In the genomic region with DNA sequence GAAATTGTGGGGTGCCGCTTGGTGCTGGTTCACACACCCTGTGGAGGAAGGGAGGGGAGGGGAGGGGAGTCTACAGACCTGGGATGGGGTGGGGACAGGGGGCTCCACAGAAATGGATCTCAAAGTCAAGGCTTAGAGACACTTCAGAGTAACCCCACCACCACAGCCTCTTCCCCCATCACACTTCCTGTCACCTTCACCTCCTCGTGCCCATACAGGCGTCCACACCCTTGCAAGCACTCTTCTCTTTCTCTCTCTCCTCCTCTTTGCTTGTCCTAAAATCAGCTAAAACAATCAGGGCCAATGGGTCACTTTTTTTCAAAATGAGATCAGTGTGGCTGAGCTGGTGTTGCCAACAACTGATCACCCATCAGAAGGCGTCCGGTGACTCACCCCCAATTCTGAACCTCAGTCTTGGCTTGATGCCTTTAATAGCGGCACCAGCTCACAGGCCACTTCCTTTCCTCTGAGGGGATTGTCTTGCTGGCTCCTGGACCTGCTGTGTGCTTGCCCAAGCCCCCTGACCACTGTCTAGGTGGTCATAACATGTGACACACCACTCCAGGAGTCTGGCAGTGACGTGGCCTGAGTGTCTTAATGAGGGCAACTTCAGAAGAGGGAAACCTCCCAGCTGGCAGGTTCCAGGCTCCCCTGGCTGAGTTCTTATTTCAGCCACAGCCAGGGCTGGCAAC, we compare ENCODE assay signal across 7 cellular contexts. TPM values are rescaled to one million over a fixed set of nuclear protein-coding genes. Genes with fewer than 3 reads are reported as not detected.
DNase-seq lines count a peak whose midpoint lies in the region; ATAC-seq and TF ChIP-seq lines count a peak whose summit lies in the region.

No MANE protein-coding gene starts in this region.

- no peak for TF ChIP-seq CTCF in chondrocyte (IDR thresholded peaks at IDR 0.05)
- no peak for TF ChIP-seq CTCF in nephron progenitor cell (IDR thresholded peaks at IDR 0.05)

- DNase-seq in HPDE6-E6E7 (ENCODE audit: extremely low spot score) (peak; percentile 69), chondrocyte (ENCODE audit: low spot score) (no peak), nephron progenitor cell (no peak), globus pallidus (ENCODE audit: low spot score) (no peak)

- no peaks in the 10 kb centered on the region for H3K36me3 Mint-ChIP-seq in T-helper 1 cell treated with Interleukin-12 subunit alpha and Interleukin-12 subunit beta and Interleukin-4 antibody, amounts not matched to agents 30 μg/mL and 1 μg/mL, for 36 hours (ENCODE audit: low read depth)
- no peaks in the 10 kb centered on the region for H3K36me3 Mint-ChIP-seq in chondrocyte (ENCODE audit: low read depth)
- no peaks in the 10 kb centered on the region for H3K36me3 Mint-ChIP-seq in nephron progenitor cell (ENCODE audit: low read depth)

- H3K4me3 Mint-ChIP-seq in T-helper 1 cell treated with Interleukin-12 subunit alpha and Interleukin-12 subunit beta and Interleukin-4 antibody, amounts not matched to agents 30 μg/mL and 1 μg/mL, for 36 hours, result peak overlapping the region; percentile 30
- H3K4me3 Mint-ChIP-seq in chondrocyte (ENCODE audit: unreplicated experiment) (peak overlapping the region; percentile 23), nephron progenitor cell (peak overlapping the region; percentile 88)

- ATAC-seq in GM18502 (IDR thresholded peaks at IDR 0.05; ENCODE audit: poor library complexity, unreplicated experiment) (no peak), HG03460 (IDR thresholded peaks at IDR 0.05; ENCODE audit: unreplicated experiment) (no peak)

- H3K4me1 Mint-ChIP-seq in T-helper 1 cell treated with Interleukin-12 subunit alpha and Interleukin-12 subunit beta and Interleukin-4 antibody, amounts not matched to agents 30 μg/mL and 1 μg/mL, for 36 hours (ENCODE audit: low read depth), result peaks cover 13% of the 10 kb centered on the region
- H3K4me1 Mint-ChIP-seq in chondrocyte (ENCODE audit: low read depth), result peaks cover 20% of the 10 kb centered on the region
- H3K4me1 Mint-ChIP-seq in nephron progenitor cell, result peaks cover 40% of the 10 kb centered on the region

- no peak overlapping the region for H3K27ac Mint-ChIP-seq in T-helper 1 cell treated with Interleukin-12 subunit alpha and Interleukin-12 subunit beta and Interleukin-4 antibody, amounts not matched to agents 30 μg/mL and 1 μg/mL, for 36 hours
- no peak overlapping the region for H3K27ac Mint-ChIP-seq in chondrocyte (ENCODE audit: unreplicated experiment)
- no peak overlapping the region for H3K27ac Mint-ChIP-seq in nephron progenitor cell

- no peaks in the 10 kb centered on the region for H3K9me3 Mint-ChIP-seq in T-helper 1 cell treated with Interleukin-12 subunit alpha and Interleukin-12 subunit beta and Interleukin-4 antibody, amounts not matched to agents 30 μg/mL and 1 μg/mL, for 36 hours
- H3K9me3 Mint-ChIP-seq in chondrocyte (ENCODE audit: low read depth) (no peaks in the 10 kb centered on the region), nephron progenitor cell (no peaks in the 10 kb centered on the region)

- peaks cover 50% of the 10 kb centered on the region for H3K27me3 Mint-ChIP-seq in T-helper 1 cell treated with Interleukin-12 subunit alpha and Interleukin-12 subunit beta and Interleukin-4 antibody, amounts not matched to agents 30 μg/mL and 1 μg/mL, for 36 hours (ENCODE audit: low read depth)
- H3K27me3 Mint-ChIP-seq in chondrocyte (ENCODE audit: low read depth) (peaks cover 39% of the 10 kb centered on the region), nephron progenitor cell (ENCODE audit: low read depth, poor library complexity) (peaks cover 40% of the 10 kb centered on the region)

RNA-seq across cellular contexts. Expression of a gene that starts 1.5 kb away (rescaled TPM):
- total RNA-seq in chondrocyte, result 0.17 to 0.29 TPM (median 0.18 TPM) in 3 replicates

RNA-seq across cellular contexts. Expression of a gene that starts 12.1 kb away (rescaled TPM):
- 31.8 to 33.6 TPM (median 32.1 TPM) in 3 replicates for total RNA-seq in chondrocyte

RNA-seq across cellular contexts. Expression of a gene that starts 29.0 kb away (rescaled TPM):
- total RNA-seq in chondrocyte, result 8.5 to 10.1 TPM (median 9.2 TPM) in 3 replicates

RNA-seq across cellular contexts. Expression of a gene that starts 38.4 kb away (rescaled TPM):
- 15.7 to 17.5 TPM (median 16.5 TPM) in 3 replicates for total RNA-seq in chondrocyte

RNA-seq across cellular contexts. Expression of a gene that starts 38.8 kb away (rescaled TPM):
- 1.2 to 1.6 TPM (median 1.2 TPM) in 3 replicates for total RNA-seq in chondrocyte

Comparison
In these comparisons a context has a peak if more than half of its experiments do, and no peak if none do; other contexts are left out.
1. H3K4me3 Mint-ChIP-seq: peak in every context shown above with its lines; median percentile 88 in nephron progenitor cell; 30 in T-helper 1 cell treated with Interleukin-12 subunit alpha and Interleukin-12 subunit beta and Interleukin-4 antibody, amounts not matched to agents 30 μg/mL and 1 μg/mL, for 36 hours; 23 in chondrocyte.